Comparison of ENCODE assay signal across 12 cellular contexts in the genomic region with DNA sequence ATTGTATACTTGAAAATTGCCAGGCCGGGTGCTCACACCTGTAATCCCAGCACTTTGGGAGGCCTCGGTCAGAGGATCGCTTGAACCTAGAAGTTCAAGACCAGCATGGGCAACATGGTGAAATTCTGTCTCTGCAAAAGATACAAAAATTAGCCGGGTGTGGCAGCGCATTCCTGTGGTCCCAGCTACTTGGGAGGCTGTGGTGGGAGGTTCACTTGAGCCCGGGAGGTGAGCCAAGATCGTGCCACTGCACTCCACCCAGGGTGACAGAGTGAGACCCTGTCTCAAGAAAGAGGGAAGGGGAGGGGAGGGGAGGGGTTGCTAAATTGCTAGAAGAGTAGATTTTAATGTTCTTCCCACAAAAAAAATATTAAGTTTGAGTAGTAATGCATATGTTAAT. TPM values are rescaled to one million over a fixed set of nuclear protein-coding genes. Genes with fewer than 3 reads are reported as not detected.
DNase-seq lines count a peak whose midpoint lies in the region; ATAC-seq and TF ChIP-seq lines count a peak whose summit lies in the region.
"Had no signal": no experiment of that assay in that cellular context is flagged by ENCODE, and none has a peak within 500 bp of the region (broad histone marks: within the 10 kb centered on the region; RNA-seq: fewer than 3 reads in every experiment).

No MANE protein-coding gene starts in this region.

- DNase-seq in Caki2 (ENCODE audit: low read depth) = peak; percentile 57
- DNase-seq in LoVo (ENCODE audit: low spot score) = peak; percentile 35
- peak; percentile 43 for DNase-seq in astrocyte of the cerebellum (ENCODE audit: low read depth)
- DNase-seq in myocyte (ENCODE audit: low read depth) = peak; percentile 81
- no peak for DNase-seq in GF-D8 (lab: John Stamatoyannopoulos, UW)
- DNase-seq in NK-92 (lab: John Stamatoyannopoulos, UW; ENCODE audit: unreplicated experiment) = no peak
- DNase-seq: H7; KG1; NK-92 treated with Interleukin-12 subunit alpha and Interleukin-12 subunit beta, amount 100 ng/mL, for 24 hours had no signal

- in situ Hi-C loops in Caki2 (cut with HindIII; ENCODE audit: low pct_unique_long_range_greater_than_20kb, low sequenced_read_pairs) = no loop called here
- in situ Hi-C loops in astrocyte of the cerebellum (cut with HindIII; ENCODE audit: low sequenced_read_pairs) = no loop called here

- ATAC-seq in HG02588 (IDR thresholded peaks at IDR 0.05; ENCODE audit: unreplicated experiment) = no peak
- no peak for ATAC-seq in GM18861 (IDR thresholded peaks at IDR 0.05; ENCODE audit: unreplicated experiment)

- no peak overlapping the region for H3K4me3 ChIP-seq in astrocyte of the cerebellum (ENCODE audit: low read depth, low read length)
- H3K4me3 ChIP-seq: prostate gland had no signal

- no peak for TF ChIP-seq CTCF in astrocyte of the cerebellum (IDR thresholded peaks at IDR 0.05; ENCODE audit: low read depth, low read length, missing control alignments)

RNA-seq across cellular contexts. Expression of a gene that starts 53.2 kb away (rescaled TPM):
- 68.1 and 103 TPM in 2 replicates for total RNA-seq in Caki2 (2014; rRNA removed; shearing (Covaris generic); ENCODE audit: low replicate concordance)
- 18.2 and 25.3 TPM in 2 replicates for total RNA-seq in myocyte
- 19.2 TPM for polyA plus RNA-seq in myocyte (2012)

Comparison
In these comparisons a context has a peak if more than half of its experiments do, and no peak if none do; other contexts are left out.
1. DNase-seq: peak in Caki2 (single experiment), LoVo (single experiment), astrocyte of the cerebellum (single experiment) and myocyte (single experiment); none in GF-D8 (single experiment) and NK-92 (single experiment).